Comparison of ENCODE assay signal across 16 cellular contexts in genomic region chr14:55381561-55381960, GRCh38. TPM values are rescaled to one million over a fixed set of nuclear protein-coding genes. Genes with fewer than 3 reads are reported as not detected.
"Had no signal": no experiment of that assay in that cellular context is flagged by ENCODE, and none has a peak within 500 bp of the region (broad histone marks: within the 10 kb centered on the region; RNA-seq: fewer than 3 reads in every experiment).

No MANE protein-coding gene starts in this region.

- H3K4me1 ChIP-seq: pancreas, upper lobe of left lung had no signal

- H3K27ac ChIP-seq: brain microvascular endothelial cell, pancreas, skin epidermis, upper lobe of left lung had no signal

- H3K27me3 ChIP-seq: brain microvascular endothelial cell, pancreas, upper lobe of left lung had no signal

- H3K27ac Mint-ChIP-seq: T-helper 1 cell treated with Interleukin-12 subunit alpha and Interleukin-12 subunit beta and Interleukin-4 antibody, amounts not matched to agents 30 μg/mL and 1 μg/mL, for 36 hours had no signal

- ATAC-seq: effector memory CD8-positive, alpha-beta T cell; pancreas had no signal

- DNase-seq: activated CD8-positive, alpha-beta memory T cell treated with anti-CD3 and anti-CD28 coated beads for 24 hours; activated gamma-delta T cell; amygdala; brain microvascular endothelial cell; effector memory CD8-positive, alpha-beta T cell; hippocampal formation; pancreas; retina; SHP77; upper lobe of left lung had no signal

- H3K9me3 ChIP-seq: pancreas, upper lobe of left lung had no signal

- H3K9me3 Mint-ChIP-seq: dendritic cell treated with granulocyte-macrophage colony-stimulating factor and Interleukin-4, amounts not matched to agents 40 ng/mL and 50 ng/mL, for 4 days; effector memory CD8-positive, alpha-beta T cell; T-helper 1 cell treated with Interleukin-12 subunit alpha and Interleukin-12 subunit beta and Interleukin-4 antibody, amounts not matched to agents 30 μg/mL and 1 μg/mL, for 36 hours had no signal

- H3K4me3 ChIP-seq: pancreas, skin epidermis, upper lobe of left lung had no signal

- H3K4me3 Mint-ChIP-seq: dendritic cell treated with granulocyte-macrophage colony-stimulating factor and Interleukin-4, amounts not matched to agents 40 ng/mL and 50 ng/mL, for 4 days; effector memory CD8-positive, alpha-beta T cell; T-helper 1 cell treated with Interleukin-12 subunit alpha and Interleukin-12 subunit beta and Interleukin-4 antibody, amounts not matched to agents 30 μg/mL and 1 μg/mL, for 36 hours had no signal

- H3K27me3 Mint-ChIP-seq: dendritic cell treated with granulocyte-macrophage colony-stimulating factor and Interleukin-4, amounts not matched to agents 40 ng/mL and 50 ng/mL, for 4 days; effector memory CD8-positive, alpha-beta T cell had no signal

RNA-seq across cellular contexts. Expression of gene TBPL2, which starts 58.9 kb away (rescaled TPM):
- total RNA-seq: epithelial cell of proximal tubule, lower leg skin, mesenteric fat pad, pancreas, upper lobe of left lung had no signal
